8 cellular contexts compared by ENCODE assay signal in the genomic region with DNA sequence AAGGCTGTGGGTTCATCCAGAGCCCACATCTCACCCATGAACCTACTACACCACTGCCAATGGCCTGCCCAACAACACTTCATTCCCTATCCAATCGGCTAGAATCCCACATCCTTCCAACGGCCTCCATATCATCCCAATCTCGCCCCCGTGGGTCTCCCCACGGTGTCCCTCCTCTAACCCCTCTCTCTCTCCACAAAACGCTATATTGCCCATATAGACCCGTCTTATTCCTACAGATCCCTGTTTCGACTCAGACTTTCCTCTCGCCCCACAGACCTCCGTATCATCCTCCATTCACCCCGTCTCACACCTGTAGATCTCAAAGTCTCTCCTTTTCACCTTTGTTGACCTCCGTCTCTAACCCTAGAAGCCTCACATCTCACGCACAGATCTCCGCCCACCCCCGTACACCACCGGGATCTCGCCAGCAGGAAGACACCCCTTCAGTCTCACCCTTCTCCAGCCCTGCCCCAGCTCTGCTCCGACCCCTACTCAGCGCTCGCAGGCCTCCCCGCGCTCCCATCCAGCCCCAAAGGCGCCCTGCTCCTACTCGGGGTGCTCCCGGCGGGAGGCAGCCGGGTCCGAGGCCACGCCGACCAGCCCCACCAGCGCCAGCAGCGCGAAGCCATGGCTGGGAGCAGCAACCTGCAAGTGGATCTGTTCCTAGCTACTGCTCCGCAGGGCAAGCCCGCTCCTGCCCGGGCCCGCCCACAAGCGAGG. TPM values are rescaled to one million over a fixed set of nuclear protein-coding genes. Genes with fewer than 3 reads are reported as not detected.
DNase-seq lines count a peak whose midpoint lies in the region; ATAC-seq and TF ChIP-seq lines count a peak whose summit lies in the region.

A gene with protein sequence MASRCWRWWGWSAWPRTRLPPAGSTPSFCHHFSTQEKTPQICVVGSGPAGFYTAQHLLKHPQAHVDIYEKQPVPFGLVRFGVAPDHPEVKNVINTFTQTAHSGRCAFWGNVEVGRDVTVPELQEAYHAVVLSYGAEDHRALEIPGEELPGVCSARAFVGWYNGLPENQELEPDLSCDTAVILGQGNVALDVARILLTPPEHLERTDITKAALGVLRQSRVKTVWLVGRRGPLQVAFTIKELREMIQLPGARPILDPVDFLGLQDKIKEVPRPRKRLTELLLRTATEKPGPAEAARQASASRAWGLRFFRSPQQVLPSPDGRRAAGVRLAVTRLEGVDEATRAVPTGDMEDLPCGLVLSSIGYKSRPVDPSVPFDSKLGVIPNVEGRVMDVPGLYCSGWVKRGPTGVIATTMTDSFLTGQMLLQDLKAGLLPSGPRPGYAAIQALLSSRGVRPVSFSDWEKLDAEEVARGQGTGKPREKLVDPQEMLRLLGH (minus strand): TSS at position 682 of the 723 bp plus-strand sequence. CDS start 50 bp downstream, at position 632.

- TF ChIP-seq POLR2A in lower leg skin (IDR thresholded peaks at IDR 0.05), result no peak

- DNase-seq in AG10803 (ENCODE audit: low read depth), result no peak
- no peak for DNase-seq in ascending aorta (ENCODE audit: low spot score in 2 of 2)
- no peak for DNase-seq in lower leg skin (ENCODE audit: low spot score in 2 of 2)
- DNase-seq in upper lobe of right lung, result no peak
- no peak for DNase-seq in NCI-H82 treated with DMSO at 0.1 percent for 48 hours (lab: John Stamatoyannopoulos, UW; ENCODE audit: unreplicated experiment)
- no peak for DNase-seq in GM10266 (ENCODE audit: extremely low spot score)

- peak within 1 kb of the TSS; percentile 89 to 95 for H3K27ac ChIP-seq in ascending aorta
- peak within 1 kb of the TSS; percentile 92 for H3K27ac ChIP-seq in upper lobe of right lung

- peak; percentile 17 for ATAC-seq in GM19035 (IDR thresholded peaks at IDR 0.05; ENCODE audit: unreplicated experiment)
- peak; percentile 40 for ATAC-seq in HG03565 (IDR thresholded peaks at IDR 0.05; ENCODE audit: unreplicated experiment)
- ATAC-seq in upper lobe of right lung, result no peak

- H3K27me3 ChIP-seq in ascending aorta, result no peaks in the 10 kb centered on the region
- H3K27me3 ChIP-seq in upper lobe of right lung, result no peaks in the 10 kb centered on the region

- H3K4me1 ChIP-seq in ascending aorta, result peaks cover 6 to 16% of the 10 kb centered on the region in 2 donors
- H3K4me1 ChIP-seq in upper lobe of right lung, result peaks cover 15% of the 10 kb centered on the region

- TF ChIP-seq CTCF in AG10803 (conservative IDR thresholded peaks at IDR 0.05; ENCODE audit: low read length), result no peak
- no peak for TF ChIP-seq CTCF in ascending aorta (IDR thresholded peaks at IDR 0.05)
- no peak for TF ChIP-seq CTCF in lower leg skin (IDR thresholded peaks at IDR 0.05)
- no peak for TF ChIP-seq CTCF in upper lobe of right lung (IDR thresholded peaks at IDR 0.05)
- no peak for TF ChIP-seq CTCF in GM10266 (IDR thresholded peaks at IDR 0.05; ENCODE audit: control insufficient read depth, insufficient read depth, low read depth, missing control alignments)

- H3K4me3 ChIP-seq in AG10803 (ENCODE audit: low read length), result peak within 1 kb of the TSS; percentile 90
- peak within 1 kb of the TSS; percentile 79 to 85 for H3K4me3 ChIP-seq in ascending aorta
- peak within 1 kb of the TSS; percentile 52 for H3K4me3 ChIP-seq in lower leg skin (ENCODE audit: low read depth, poor library complexity, severe bottlenecking)
- H3K4me3 ChIP-seq in upper lobe of right lung, result peak within 1 kb of the TSS; percentile 64

- no peaks in the 10 kb centered on the region for H3K9me3 ChIP-seq in ascending aorta
- H3K9me3 ChIP-seq in upper lobe of right lung, result no peaks in the 10 kb centered on the region

- H3K36me3 ChIP-seq in ascending aorta (no peaks in the 10 kb centered on the region), upper lobe of right lung (no peaks in the 10 kb centered on the region)

- WGBS in lower leg skin, 2 donors, result 9 to 11% methylated on average over 23 to 33 of the region's 38 CpGs

- intact Hi-C loops in ascending aorta (cut with DNase I) (loop anchor here (1.0 to 10.0 kb wide), 6 partner anchors 96 to 1778 kb away; a partner anchor contains a TSS), lower leg skin (cut with DNase I; ENCODE audit: low total_unique reads) (no loop called here), upper lobe of right lung (cut with DNase I) (no loop called here)

RNA-seq across cellular contexts. Expression of the gene that starts here (rescaled TPM):
- 93.1 TPM for total RNA-seq in ascending aorta
- 10 to 100 TPM; 21.9 to 28.0 (median 24.6) TPM for total RNA-seq in lower leg skin
- total RNA-seq in upper lobe of right lung, result 11.2 TPM
